ENCODE assay signal across 1 cellular context in the genomic region with DNA sequence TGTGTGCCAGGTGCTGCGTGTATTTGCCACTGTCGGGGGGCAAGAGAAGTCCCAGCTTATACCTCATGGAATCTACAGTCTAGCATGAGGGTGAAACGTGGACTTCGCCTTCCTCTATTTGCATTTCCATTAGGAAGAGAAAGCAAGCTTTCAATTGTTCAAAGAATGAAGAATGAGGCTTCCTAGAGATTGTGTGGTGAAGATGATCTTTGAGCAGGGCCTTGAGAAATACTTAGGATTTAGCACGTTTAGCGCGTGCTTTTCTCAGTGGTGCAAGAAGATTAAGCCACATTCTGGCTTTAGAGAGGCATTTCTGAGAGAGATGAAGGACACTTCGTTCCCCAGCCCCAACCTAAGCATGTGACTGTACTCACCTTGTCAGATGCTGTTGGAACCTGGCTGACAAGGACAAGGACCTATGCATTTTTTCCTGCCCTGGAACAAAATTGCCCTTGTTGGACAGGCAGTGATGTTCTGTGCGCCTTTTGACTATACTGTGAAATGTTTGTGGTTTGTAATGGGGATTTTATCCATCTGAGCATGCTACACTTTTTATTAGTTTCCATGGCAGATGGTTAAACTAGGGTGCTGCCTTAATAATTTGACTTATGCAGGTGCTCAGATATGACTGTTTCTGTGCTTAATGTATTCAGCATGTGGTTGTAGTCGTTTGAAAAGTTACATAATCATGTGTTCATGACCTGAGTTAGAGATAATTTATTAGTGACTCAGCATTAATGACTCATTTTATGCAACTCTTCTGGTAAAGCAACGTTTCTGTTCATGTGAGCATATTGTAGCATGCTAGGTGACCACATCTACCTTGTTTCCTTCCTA.
TF ChIP-seq lines count a peak whose summit lies in the region.

No MANE protein-coding gene starts in this region.

TF ChIP-seq in HepG2, 621 proteins besides CTCF, POLR2A, EP300 and RAD21 (continued from another document and continues in another):
- TF ChIP-seq, protein P1, sequence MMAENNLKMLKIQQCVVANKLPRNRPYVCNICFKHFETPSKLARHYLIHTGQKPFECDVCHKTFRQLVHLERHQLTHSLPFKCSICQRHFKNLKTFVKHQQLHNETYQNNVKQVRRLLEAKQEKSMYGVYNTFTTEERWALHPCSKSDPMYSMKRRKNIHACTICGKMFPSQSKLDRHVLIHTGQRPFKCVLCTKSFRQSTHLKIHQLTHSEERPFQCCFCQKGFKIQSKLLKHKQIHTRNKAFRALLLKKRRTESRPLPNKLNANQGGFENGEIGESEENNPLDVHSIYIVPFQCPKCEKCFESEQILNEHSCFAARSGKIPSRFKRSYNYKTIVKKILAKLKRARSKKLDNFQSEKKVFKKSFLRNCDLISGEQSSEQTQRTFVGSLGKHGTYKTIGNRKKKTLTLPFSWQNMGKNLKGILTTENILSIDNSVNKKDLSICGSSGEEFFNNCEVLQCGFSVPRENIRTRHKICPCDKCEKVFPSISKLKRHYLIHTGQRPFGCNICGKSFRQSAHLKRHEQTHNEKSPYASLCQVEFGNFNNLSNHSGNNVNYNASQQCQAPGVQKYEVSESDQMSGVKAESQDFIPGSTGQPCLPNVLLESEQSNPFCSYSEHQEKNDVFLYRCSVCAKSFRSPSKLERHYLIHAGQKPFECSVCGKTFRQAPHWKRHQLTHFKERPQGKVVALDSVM (CRISPR knock-in tag; IDR thresholded peaks at IDR 0.05): no peak; the same call in 1 of the 2 replicates
- TF ChIP-seq NFE2L2 (IDR thresholded peaks at IDR 0.05; ENCODE audit: low read length): peak; percentile 98
- no peak for TF ChIP-seq SIN3B (IDR thresholded peaks at IDR 0.05; ENCODE audit: low read length)
- TF ChIP-seq ZNF543 (CRISPR knock-in tag; IDR thresholded peaks at IDR 0.05): 0 out of 2 replicates have a peak, but pooled peaks have one; percentile 35
- 0 out of 2 replicates have a peak, but pooled peaks have one; percentile 60 for TF ChIP-seq TGIF2 (CRISPR knock-in tag; IDR thresholded peaks at IDR 0.05)
- TF ChIP-seq, protein P2, sequence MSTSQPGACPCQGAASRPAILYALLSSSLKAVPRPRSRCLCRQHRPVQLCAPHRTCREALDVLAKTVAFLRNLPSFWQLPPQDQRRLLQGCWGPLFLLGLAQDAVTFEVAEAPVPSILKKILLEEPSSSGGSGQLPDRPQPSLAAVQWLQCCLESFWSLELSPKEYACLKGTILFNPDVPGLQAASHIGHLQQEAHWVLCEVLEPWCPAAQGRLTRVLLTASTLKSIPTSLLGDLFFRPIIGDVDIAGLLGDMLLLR (CRISPR knock-in tag; IDR thresholded peaks at IDR 0.05): no peak
- TF ChIP-seq ZNF605 (CRISPR knock-in tag; IDR thresholded peaks at IDR 0.05): peak; percentile 81
- TF ChIP-seq ZNF616 (CRISPR knock-in tag; IDR thresholded peaks at IDR 0.05; ENCODE audit: low read depth): 0 out of 2 replicates have a peak, but pooled peaks have one; percentile 26
- TF ChIP-seq, protein P3, sequence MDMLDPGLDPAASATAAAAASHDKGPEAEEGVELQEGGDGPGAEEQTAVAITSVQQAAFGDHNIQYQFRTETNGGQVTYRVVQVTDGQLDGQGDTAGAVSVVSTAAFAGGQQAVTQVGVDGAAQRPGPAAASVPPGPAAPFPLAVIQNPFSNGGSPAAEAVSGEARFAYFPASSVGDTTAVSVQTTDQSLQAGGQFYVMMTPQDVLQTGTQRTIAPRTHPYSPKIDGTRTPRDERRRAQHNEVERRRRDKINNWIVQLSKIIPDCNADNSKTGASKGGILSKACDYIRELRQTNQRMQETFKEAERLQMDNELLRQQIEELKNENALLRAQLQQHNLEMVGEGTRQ (IDR thresholded peaks at IDR 0.05; ENCODE audit: low read depth, low read length): no peak
- TF ChIP-seq, protein P3 (CRISPR knock-in tag; IDR thresholded peaks at IDR 0.05; ENCODE audit: borderline replicate concordance): no peak
- TF ChIP-seq ZNF431 (CRISPR knock-in tag; IDR thresholded peaks at IDR 0.05; ENCODE audit: borderline replicate concordance, low read depth): 0 out of 2 replicates have a peak, but pooled peaks have one; percentile 67
- TF ChIP-seq HDAC6 (IDR thresholded peaks at IDR 0.05; ENCODE audit: low read depth, low read length): no peak
- TF ChIP-seq ZNF878 (CRISPR knock-in tag; IDR thresholded peaks at IDR 0.05): peak; percentile 69; the same call in 1 of the 2 replicates
- peak; percentile 100 for TF ChIP-seq GATAD2A (CRISPR knock-in tag; IDR thresholded peaks at IDR 0.05)
- TF ChIP-seq MED1 (CRISPR knock-in tag; IDR thresholded peaks at IDR 0.05): peak; percentile 91
- TF ChIP-seq KLF16 (CRISPR knock-in tag; IDR thresholded peaks at IDR 0.05): peak in 1 of 2 experiments; percentile 82; a peak in 2 of 4 replicates
- TF ChIP-seq ZFP62 (CRISPR knock-in tag; IDR thresholded peaks at IDR 0.05): no peak
- no peak for TF ChIP-seq FOXP1 (IDR thresholded peaks at IDR 0.05)
- TF ChIP-seq FOXP1 (CRISPR knock-in tag; IDR thresholded peaks at IDR 0.05): peak; percentile 77
- TF ChIP-seq BRD4 (CRISPR knock-in tag; IDR thresholded peaks at IDR 0.05): peak; percentile 92
- TF ChIP-seq ZNF83 (CRISPR knock-in tag; IDR thresholded peaks at IDR 0.05; ENCODE audit: borderline replicate concordance): no peak
- TF ChIP-seq ZKSCAN8 (CRISPR knock-in tag; IDR thresholded peaks at IDR 0.05; ENCODE audit: borderline replicate concordance): peak; percentile 50; the same call in 1 of the 2 replicates
- TF ChIP-seq RXRB (CRISPR knock-in tag; IDR thresholded peaks at IDR 0.05; ENCODE audit: borderline replicate concordance): peak; percentile 88
- peak; percentile 60; the same call in 1 of the 2 replicates for TF ChIP-seq ZHX1 (CRISPR knock-in tag; IDR thresholded peaks at IDR 0.05; ENCODE audit: low read depth)
- TF ChIP-seq HHEX (CRISPR knock-in tag; IDR thresholded peaks at IDR 0.05): peak; percentile 64
- peak; percentile 62; the same call in 1 of the 2 replicates for TF ChIP-seq SATB2 (CRISPR knock-in tag; IDR thresholded peaks at IDR 0.05)
- TF ChIP-seq, protein P4, sequence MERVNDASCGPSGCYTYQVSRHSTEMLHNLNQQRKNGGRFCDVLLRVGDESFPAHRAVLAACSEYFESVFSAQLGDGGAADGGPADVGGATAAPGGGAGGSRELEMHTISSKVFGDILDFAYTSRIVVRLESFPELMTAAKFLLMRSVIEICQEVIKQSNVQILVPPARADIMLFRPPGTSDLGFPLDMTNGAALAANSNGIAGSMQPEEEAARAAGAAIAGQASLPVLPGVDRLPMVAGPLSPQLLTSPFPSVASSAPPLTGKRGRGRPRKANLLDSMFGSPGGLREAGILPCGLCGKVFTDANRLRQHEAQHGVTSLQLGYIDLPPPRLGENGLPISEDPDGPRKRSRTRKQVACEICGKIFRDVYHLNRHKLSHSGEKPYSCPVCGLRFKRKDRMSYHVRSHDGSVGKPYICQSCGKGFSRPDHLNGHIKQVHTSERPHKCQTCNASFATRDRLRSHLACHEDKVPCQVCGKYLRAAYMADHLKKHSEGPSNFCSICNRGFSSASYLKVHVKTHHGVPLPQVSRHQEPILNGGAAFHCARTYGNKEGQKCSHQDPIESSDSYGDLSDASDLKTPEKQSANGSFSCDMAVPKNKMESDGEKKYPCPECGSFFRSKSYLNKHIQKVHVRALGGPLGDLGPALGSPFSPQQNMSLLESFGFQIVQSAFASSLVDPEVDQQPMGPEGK (CRISPR knock-in tag; IDR thresholded peaks at IDR 0.05): peak; percentile 88
- peak; percentile 85; the same call in 1 of the 2 replicates for TF ChIP-seq ZNF205 (CRISPR knock-in tag; IDR thresholded peaks at IDR 0.05)
- TF ChIP-seq POLR2AphosphoS2 (IDR thresholded peaks at IDR 0.05; ENCODE audit: low read depth, low read length): no peak
- TF ChIP-seq ZNF337 (CRISPR knock-in tag; IDR thresholded peaks at IDR 0.05; ENCODE audit: borderline replicate concordance, low read depth): no peak
- TF ChIP-seq, protein P5, sequence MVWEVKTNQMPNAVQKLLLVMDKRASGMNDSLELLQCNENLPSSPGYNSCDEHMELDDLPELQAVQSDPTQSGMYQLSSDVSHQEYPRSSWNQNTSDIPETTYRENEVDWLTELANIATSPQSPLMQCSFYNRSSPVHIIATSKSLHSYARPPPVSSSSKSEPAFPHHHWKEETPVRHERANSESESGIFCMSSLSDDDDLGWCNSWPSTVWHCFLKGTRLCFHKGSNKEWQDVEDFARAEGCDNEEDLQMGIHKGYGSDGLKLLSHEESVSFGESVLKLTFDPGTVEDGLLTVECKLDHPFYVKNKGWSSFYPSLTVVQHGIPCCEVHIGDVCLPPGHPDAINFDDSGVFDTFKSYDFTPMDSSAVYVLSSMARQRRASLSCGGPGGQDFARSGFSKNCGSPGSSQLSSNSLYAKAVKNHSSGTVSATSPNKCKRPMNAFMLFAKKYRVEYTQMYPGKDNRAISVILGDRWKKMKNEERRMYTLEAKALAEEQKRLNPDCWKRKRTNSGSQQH (CRISPR knock-in tag; IDR thresholded peaks at IDR 0.05; ENCODE audit: low read depth): no peak; the same call in 1 of the 2 replicates
- no peak for TF ChIP-seq ZNF549 (CRISPR knock-in tag; IDR thresholded peaks at IDR 0.05)
- peak; percentile 76 for TF ChIP-seq ZMYM3 (CRISPR knock-in tag; IDR thresholded peaks at IDR 0.05)
- TF ChIP-seq, protein P6, sequence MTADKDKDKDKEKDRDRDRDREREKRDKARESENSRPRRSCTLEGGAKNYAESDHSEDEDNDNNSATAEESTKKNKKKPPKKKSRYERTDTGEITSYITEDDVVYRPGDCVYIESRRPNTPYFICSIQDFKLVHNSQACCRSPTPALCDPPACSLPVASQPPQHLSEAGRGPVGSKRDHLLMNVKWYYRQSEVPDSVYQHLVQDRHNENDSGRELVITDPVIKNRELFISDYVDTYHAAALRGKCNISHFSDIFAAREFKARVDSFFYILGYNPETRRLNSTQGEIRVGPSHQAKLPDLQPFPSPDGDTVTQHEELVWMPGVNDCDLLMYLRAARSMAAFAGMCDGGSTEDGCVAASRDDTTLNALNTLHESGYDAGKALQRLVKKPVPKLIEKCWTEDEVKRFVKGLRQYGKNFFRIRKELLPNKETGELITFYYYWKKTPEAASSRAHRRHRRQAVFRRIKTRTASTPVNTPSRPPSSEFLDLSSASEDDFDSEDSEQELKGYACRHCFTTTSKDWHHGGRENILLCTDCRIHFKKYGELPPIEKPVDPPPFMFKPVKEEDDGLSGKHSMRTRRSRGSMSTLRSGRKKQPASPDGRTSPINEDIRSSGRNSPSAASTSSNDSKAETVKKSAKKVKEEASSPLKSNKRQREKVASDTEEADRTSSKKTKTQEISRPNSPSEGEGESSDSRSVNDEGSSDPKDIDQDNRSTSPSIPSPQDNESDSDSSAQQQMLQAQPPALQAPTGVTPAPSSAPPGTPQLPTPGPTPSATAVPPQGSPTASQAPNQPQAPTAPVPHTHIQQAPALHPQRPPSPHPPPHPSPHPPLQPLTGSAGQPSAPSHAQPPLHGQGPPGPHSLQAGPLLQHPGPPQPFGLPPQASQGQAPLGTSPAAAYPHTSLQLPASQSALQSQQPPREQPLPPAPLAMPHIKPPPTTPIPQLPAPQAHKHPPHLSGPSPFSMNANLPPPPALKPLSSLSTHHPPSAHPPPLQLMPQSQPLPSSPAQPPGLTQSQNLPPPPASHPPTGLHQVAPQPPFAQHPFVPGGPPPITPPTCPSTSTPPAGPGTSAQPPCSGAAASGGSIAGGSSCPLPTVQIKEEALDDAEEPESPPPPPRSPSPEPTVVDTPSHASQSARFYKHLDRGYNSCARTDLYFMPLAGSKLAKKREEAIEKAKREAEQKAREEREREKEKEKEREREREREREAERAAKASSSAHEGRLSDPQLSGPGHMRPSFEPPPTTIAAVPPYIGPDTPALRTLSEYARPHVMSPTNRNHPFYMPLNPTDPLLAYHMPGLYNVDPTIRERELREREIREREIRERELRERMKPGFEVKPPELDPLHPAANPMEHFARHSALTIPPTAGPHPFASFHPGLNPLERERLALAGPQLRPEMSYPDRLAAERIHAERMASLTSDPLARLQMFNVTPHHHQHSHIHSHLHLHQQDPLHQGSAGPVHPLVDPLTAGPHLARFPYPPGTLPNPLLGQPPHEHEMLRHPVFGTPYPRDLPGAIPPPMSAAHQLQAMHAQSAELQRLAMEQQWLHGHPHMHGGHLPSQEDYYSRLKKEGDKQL (CRISPR knock-in tag; IDR thresholded peaks at IDR 0.05; ENCODE audit: low read depth): 0 out of 2 replicates have a peak, but pooled peaks have one; percentile 11
- TF ChIP-seq REPIN1 (CRISPR knock-in tag; IDR thresholded peaks at IDR 0.05; ENCODE audit: borderline replicate concordance, low read depth): peak; percentile 87
- TF ChIP-seq ZNF570 (CRISPR knock-in tag; IDR thresholded peaks at IDR 0.05; ENCODE audit: borderline replicate concordance): 0 out of 2 replicates have a peak, but pooled peaks have one; percentile 72
- peak; percentile 55 for TF ChIP-seq ZFY (CRISPR knock-in tag; IDR thresholded peaks at IDR 0.05)
- peak; percentile 95 for TF ChIP-seq HOXD1 (CRISPR knock-in tag; IDR thresholded peaks at IDR 0.05)
- peak; percentile 82; the same call in 1 of the 2 replicates for TF ChIP-seq MXD4 (CRISPR knock-in tag; IDR thresholded peaks at IDR 0.05)
- no peak; the same call in 1 of the 2 replicates for TF ChIP-seq YEATS2 (CRISPR knock-in tag; IDR thresholded peaks at IDR 0.05; ENCODE audit: borderline replicate concordance)
- TF ChIP-seq PHF8 (CRISPR knock-in tag; IDR thresholded peaks at IDR 0.05): 0 out of 2 replicates have a peak, but pooled peaks have one; percentile 19
- no peak for TF ChIP-seq ZNF776 (CRISPR knock-in tag; IDR thresholded peaks at IDR 0.05)
- no peak for TF ChIP-seq PCBP2 (optimal IDR thresholded peaks at IDR 0.05; ENCODE audit: low read depth, low read length, poor library complexity, severe bottlenecking)
- TF ChIP-seq IKZF1 (IDR thresholded peaks at IDR 0.05): no peak
- peak; percentile 59 for TF ChIP-seq HMG20B (CRISPR knock-in tag; conservative IDR thresholded peaks at IDR 0.05)
